ENCODE assay signal across 18 cellular contexts in genomic region chr5:35773936-35774335, GRCh38.
DNase-seq lines count a peak whose midpoint lies in the region; ATAC-seq and TF ChIP-seq lines count a peak whose summit lies in the region.
"Had no signal": no experiment of that assay in that cellular context is flagged by ENCODE, and none has a peak within 500 bp of the region (broad histone marks: within the 10 kb centered on the region; RNA-seq: fewer than 3 reads in every experiment).

No MANE protein-coding gene starts in this region.

- H3K4me1 Mint-ChIP-seq in activated CD4-positive, alpha-beta T cell treated with anti-CD3 and anti-CD28 coated beads, Interleukin-2, amount 10 ng/mL, durations not matched to agents 24 days and 14 days, result peaks cover 34% of the 10 kb centered on the region
- H3K4me1 Mint-ChIP-seq in activated CD4-positive, alpha-beta T cell treated with anti-CD3 and anti-CD28 coated beads, Interleukin-2, amount 10 ng/mL, durations not matched to agents 7 days and 5 days, result peaks cover 54% of the 10 kb centered on the region
- H3K4me1 Mint-ChIP-seq in activated T-helper 17 cell treated with anti-CD3 and anti-CD28 coated beads, Interleukin-2, amount 50 U/mL, for 72 hours, result peaks cover 34% of the 10 kb centered on the region
- H3K4me1 Mint-ChIP-seq: memory B cell, nephron had no signal

- no peak overlapping the region for H3K4me3 ChIP-seq in fibroblast of the aortic adventitia (ENCODE audit: low read depth, low read length)
- H3K4me3 ChIP-seq in heart left ventricle, result no peak overlapping the region
- H3K4me3 ChIP-seq: A549 had no signal

- in situ Hi-C loops in GM13976 (cut with MboI; ENCODE audit: low sequenced_read_pairs, unreplicated experiment), result loop anchor here (10.0 kb wide), 1 partner anchor 151 kb away; no protein-coding TSS in a partner anchor

- ATAC-seq in activated T-helper 17 cell treated with anti-CD3 and anti-CD28 coated beads, Interleukin-2, amount 50 U/mL, for 72 hours (replicated peaks), result peak; percentile 93
- ATAC-seq in heart left ventricle, result no peak
- ATAC-seq: A549 had no signal

- H3K9me3 ChIP-seq in heart left ventricle, result no peaks in the 10 kb centered on the region
- H3K9me3 ChIP-seq: A549, SK-N-SH had no signal

- peak; percentile 60 for DNase-seq in activated CD4-positive, alpha-beta T cell treated with anti-CD3 and anti-CD28 coated beads, Interleukin-2, amount 10 ng/mL, durations not matched to agents 24 days and 14 days
- no peak for DNase-seq in activated CD4-positive, alpha-beta T cell treated with anti-CD3 and anti-CD28 coated beads, Interleukin-2, amount 10 ng/mL, durations not matched to agents 7 days and 5 days
- DNase-seq in HCEC 1CT (peak; percentile 60), fibroblast of the aortic adventitia (ENCODE audit: low read depth) (peak; percentile 11), GM13976 (ENCODE audit: low spot score) (no peak), heart left ventricle (no peak), SKM-1 treated with dmso at 0.1 percent for 144 hours (lab: John Stamatoyannopoulos, UW; ENCODE audit: unreplicated experiment) (no peak)
- DNase-seq: NCI-H1694 treated with DMSO at 0.1 percent for 48 hours; NCI-H510A treated with DMSO at 0.1 percent for 48 hours; OCI-M1; SK-N-SH; stimulated activated CD4-positive, alpha-beta T cell treated with anti-CD3 and anti-CD28 coated beads, Interleukin-15, amount 100 ng/mL, for 24 hours had no signal

- no peaks in the 10 kb centered on the region for H3K36me3 Mint-ChIP-seq in activated CD4-positive, alpha-beta T cell treated with anti-CD3 and anti-CD28 coated beads, Interleukin-2, amount 10 ng/mL, durations not matched to agents 24 days and 14 days (ENCODE audit: low read depth)
- H3K36me3 Mint-ChIP-seq in activated CD4-positive, alpha-beta T cell treated with anti-CD3 and anti-CD28 coated beads, Interleukin-2, amount 10 ng/mL, durations not matched to agents 7 days and 5 days (ENCODE audit: low read depth), result no peaks in the 10 kb centered on the region
- no peaks in the 10 kb centered on the region for H3K36me3 Mint-ChIP-seq in activated T-helper 17 cell treated with anti-CD3 and anti-CD28 coated beads, Interleukin-2, amount 50 U/mL, for 72 hours (ENCODE audit: low read depth)
- H3K36me3 Mint-ChIP-seq: memory B cell had no signal

- H3K9me3 Mint-ChIP-seq in activated CD4-positive, alpha-beta T cell treated with anti-CD3 and anti-CD28 coated beads, Interleukin-2, amount 10 ng/mL, durations not matched to agents 24 days and 14 days, result no peaks in the 10 kb centered on the region
- H3K9me3 Mint-ChIP-seq in activated CD4-positive, alpha-beta T cell treated with anti-CD3 and anti-CD28 coated beads, Interleukin-2, amount 10 ng/mL, durations not matched to agents 7 days and 5 days, result no peaks in the 10 kb centered on the region
- no peaks in the 10 kb centered on the region for H3K9me3 Mint-ChIP-seq in activated T-helper 17 cell treated with anti-CD3 and anti-CD28 coated beads, Interleukin-2, amount 50 U/mL, for 72 hours
- H3K9me3 Mint-ChIP-seq: memory B cell, nephron had no signal

- no peak for TF ChIP-seq POLR2A in heart left ventricle (IDR thresholded peaks at IDR 0.05)

- POLR2A ChIA-PET in activated CD4-positive, alpha-beta T cell treated with anti-CD3 and anti-CD28 coated beads, Interleukin-2, amount 10 ng/mL, durations not matched to agents 7 days and 5 days (lab: Charles Lee), result no interaction called here

- peak overlapping the region; percentile 57 for H3K27ac Mint-ChIP-seq in activated CD4-positive, alpha-beta T cell treated with anti-CD3 and anti-CD28 coated beads, Interleukin-2, amount 10 ng/mL, durations not matched to agents 24 days and 14 days
- H3K27ac Mint-ChIP-seq in activated CD4-positive, alpha-beta T cell treated with anti-CD3 and anti-CD28 coated beads, Interleukin-2, amount 10 ng/mL, durations not matched to agents 7 days and 5 days, result no peak overlapping the region
- peak overlapping the region; percentile 72 for H3K27ac Mint-ChIP-seq in activated T-helper 17 cell treated with anti-CD3 and anti-CD28 coated beads, Interleukin-2, amount 50 U/mL, for 72 hours
- H3K27ac Mint-ChIP-seq: memory B cell, nephron had no signal

- CTCF ChIA-PET in activated CD4-positive, alpha-beta T cell treated with anti-CD3 and anti-CD28 coated beads, Interleukin-2, amount 10 ng/mL, durations not matched to agents 7 days and 5 days (lab: Charles Lee), result interaction anchor here (1.1 kb wide), 1 partner anchor 151 kb away, joined by 3 read pairs; no protein-coding TSS in a partner anchor

- H3K4me1 ChIP-seq in heart left ventricle, result peaks cover 0 to 3% (median 0%) of the 10 kb centered on the region in 12 donors
- H3K4me1 ChIP-seq: A549 had no signal

- H3K27me3 Mint-ChIP-seq in activated CD4-positive, alpha-beta T cell treated with anti-CD3 and anti-CD28 coated beads, Interleukin-2, amount 10 ng/mL, durations not matched to agents 24 days and 14 days, result no peaks in the 10 kb centered on the region
- H3K27me3 Mint-ChIP-seq in activated CD4-positive, alpha-beta T cell treated with anti-CD3 and anti-CD28 coated beads, Interleukin-2, amount 10 ng/mL, durations not matched to agents 7 days and 5 days, result no peaks in the 10 kb centered on the region
- H3K27me3 Mint-ChIP-seq in activated T-helper 17 cell treated with anti-CD3 and anti-CD28 coated beads, Interleukin-2, amount 50 U/mL, for 72 hours, result no peaks in the 10 kb centered on the region

- peaks cover 0 to 3% (median 0%) of the 10 kb centered on the region in 9 donors for H3K27me3 ChIP-seq in heart left ventricle

- no peaks in the 10 kb centered on the region for H3K36me3 ChIP-seq in heart left ventricle

- TF ChIP-seq CTCF in fibroblast of the aortic adventitia (IDR thresholded peaks at IDR 0.05; ENCODE audit: insufficient read depth, low read length), result no peak
- no peak for TF ChIP-seq CTCF in GM13976 (IDR thresholded peaks at IDR 0.05; ENCODE audit: borderline replicate concordance, control extremely low read depth, extremely low read depth, insufficient read depth, missing control alignments)
- no peak for TF ChIP-seq CTCF in heart left ventricle (IDR thresholded peaks at IDR 0.05)

- no peak overlapping the region for H3K4me3 Mint-ChIP-seq in activated CD4-positive, alpha-beta T cell treated with anti-CD3 and anti-CD28 coated beads, Interleukin-2, amount 10 ng/mL, durations not matched to agents 24 days and 14 days
- no peak overlapping the region for H3K4me3 Mint-ChIP-seq in activated CD4-positive, alpha-beta T cell treated with anti-CD3 and anti-CD28 coated beads, Interleukin-2, amount 10 ng/mL, durations not matched to agents 7 days and 5 days
- H3K4me3 Mint-ChIP-seq in activated T-helper 17 cell treated with anti-CD3 and anti-CD28 coated beads, Interleukin-2, amount 50 U/mL, for 72 hours, result peak overlapping the region; percentile 67
- H3K4me3 Mint-ChIP-seq: memory B cell, nephron had no signal

- no peak overlapping the region for H3K27ac ChIP-seq in heart left ventricle
- H3K27ac ChIP-seq: A549, HL-60, VCaP had no signal

- 80 to 90% (median 83%) methylated on average over 5 of the region's 5 CpGs for WGBS in heart left ventricle, 4 donors

- intact Hi-C loops in activated CD4-positive, alpha-beta T cell treated with anti-CD3 and anti-CD28 coated beads, Interleukin-2, amount 10 ng/mL, durations not matched to agents 24 days and 14 days (cut with micrococcal nuclease), result loop anchor here (1.0 to 5.0 kb wide), 5 partner anchors 10 to 102 kb away; no protein-coding TSS in a partner anchor
- intact Hi-C loops in heart left ventricle (cut with DNase I), result no loop called here

Comparison
In these comparisons a context has a peak if more than half of its experiments do, and no peak if none do; other contexts are left out.
1. DNase-seq: peak in activated CD4-positive, alpha-beta T cell treated with anti-CD3 and anti-CD28 coated beads, Interleukin-2, amount 10 ng/mL, durations not matched to agents 24 days and 14 days (single experiment), HCEC 1CT (single experiment) and fibroblast of the aortic adventitia (single experiment); none in activated CD4-positive, alpha-beta T cell treated with anti-CD3 and anti-CD28 coated beads, Interleukin-2, amount 10 ng/mL, durations not matched to agents 7 days and 5 days (single experiment), GM13976 (single experiment), heart left ventricle (0 of 5) and SKM-1 treated with dmso at 0.1 percent for 144 hours (single experiment).